1 cellular context compared by ENCODE assay signal in the genomic region with DNA sequence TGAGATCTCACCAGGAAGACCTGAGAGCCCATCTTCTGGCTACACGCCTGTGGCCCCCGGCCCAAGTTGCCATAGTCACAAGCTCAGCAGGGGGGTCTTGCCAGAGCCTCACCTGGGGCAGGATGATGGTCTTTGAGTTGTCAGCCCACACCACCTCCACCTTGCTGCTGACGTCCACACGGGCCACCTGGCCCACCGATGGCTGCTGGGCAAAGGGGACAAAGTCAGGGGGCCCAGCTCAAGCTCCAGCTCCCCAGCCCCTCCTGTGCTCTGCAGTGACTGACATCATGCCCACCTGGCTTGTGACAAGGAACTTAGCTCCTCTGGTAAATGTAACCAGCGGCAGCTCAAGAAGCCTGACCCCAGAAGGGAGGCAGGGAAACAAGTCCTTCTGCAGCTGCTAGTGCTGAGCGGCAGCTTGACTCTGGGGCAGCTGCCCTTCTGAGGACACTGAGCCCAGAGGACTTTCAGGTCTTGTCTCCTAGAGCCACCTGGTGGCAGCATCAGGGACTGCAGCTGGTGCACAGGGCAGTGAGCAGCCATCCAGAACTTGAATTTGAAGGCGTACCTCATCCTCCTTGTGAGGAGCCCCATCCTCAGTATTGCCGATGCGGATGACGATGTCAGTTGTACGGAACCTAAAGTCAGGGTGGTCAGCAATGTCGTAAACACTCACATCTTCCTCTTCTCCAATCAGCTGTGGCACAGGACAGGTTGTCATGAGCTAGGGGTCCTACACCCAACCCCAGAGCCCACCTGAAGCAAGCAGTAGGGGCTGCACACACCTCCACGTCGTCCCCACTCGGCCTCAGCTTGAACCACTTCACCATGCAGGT.
A peak's percentile ranks its signal among the peaks of the same experiment; 100 is the strongest.
TF ChIP-seq lines count a peak whose summit lies in the region.

No MANE protein-coding gene starts in this region.

TF ChIP-seq in HepG2, 621 proteins besides CTCF, POLR2A, EP300 and RAD21 (continued from another document and continues in another):
- TF ChIP-seq, protein P1, sequence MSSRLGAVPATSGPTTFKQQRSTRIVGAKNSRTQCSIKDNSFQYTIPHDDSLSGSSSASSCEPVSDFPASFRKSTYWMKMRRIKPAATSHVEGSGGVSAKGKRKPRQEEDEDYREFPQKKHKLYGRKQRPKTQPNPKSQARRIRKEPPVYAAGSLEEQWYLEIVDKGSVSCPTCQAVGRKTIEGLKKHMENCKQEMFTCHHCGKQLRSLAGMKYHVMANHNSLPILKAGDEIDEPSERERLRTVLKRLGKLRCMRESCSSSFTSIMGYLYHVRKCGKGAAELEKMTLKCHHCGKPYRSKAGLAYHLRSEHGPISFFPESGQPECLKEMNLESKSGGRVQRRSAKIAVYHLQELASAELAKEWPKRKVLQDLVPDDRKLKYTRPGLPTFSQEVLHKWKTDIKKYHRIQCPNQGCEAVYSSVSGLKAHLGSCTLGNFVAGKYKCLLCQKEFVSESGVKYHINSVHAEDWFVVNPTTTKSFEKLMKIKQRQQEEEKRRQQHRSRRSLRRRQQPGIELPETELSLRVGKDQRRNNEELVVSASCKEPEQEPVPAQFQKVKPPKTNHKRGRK (CRISPR knock-in tag; IDR thresholded peaks at IDR 0.05): no peak
- TF ChIP-seq, protein P2, sequence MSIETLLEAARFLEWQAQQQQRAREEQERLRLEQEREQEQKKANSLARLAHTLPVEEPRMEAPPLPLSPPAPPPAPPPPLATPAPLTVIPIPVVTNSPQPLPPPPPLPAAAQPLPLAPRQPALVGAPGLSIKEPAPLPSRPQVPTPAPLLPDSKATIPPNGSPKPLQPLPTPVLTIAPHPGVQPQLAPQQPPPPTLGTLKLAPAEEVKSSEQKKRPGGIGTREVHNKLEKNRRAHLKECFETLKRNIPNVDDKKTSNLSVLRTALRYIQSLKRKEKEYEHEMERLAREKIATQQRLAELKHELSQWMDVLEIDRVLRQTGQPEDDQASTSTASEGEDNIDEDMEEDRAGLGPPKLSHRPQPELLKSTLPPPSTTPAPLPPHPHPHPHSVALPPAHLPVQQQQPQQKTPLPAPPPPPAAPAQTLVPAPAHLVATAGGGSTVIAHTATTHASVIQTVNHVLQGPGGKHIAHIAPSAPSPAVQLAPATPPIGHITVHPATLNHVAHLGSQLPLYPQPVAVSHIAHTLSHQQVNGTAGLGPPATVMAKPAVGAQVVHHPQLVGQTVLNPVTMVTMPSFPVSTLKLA (IDR thresholded peaks at IDR 0.05): no peak
- no peak for TF ChIP-seq SMAD9 (CRISPR knock-in tag; IDR thresholded peaks at IDR 0.05)
- no peak for TF ChIP-seq GATA4 (IDR thresholded peaks at IDR 0.05; ENCODE audit: borderline replicate concordance, low read depth)
- TF ChIP-seq, protein P3, sequence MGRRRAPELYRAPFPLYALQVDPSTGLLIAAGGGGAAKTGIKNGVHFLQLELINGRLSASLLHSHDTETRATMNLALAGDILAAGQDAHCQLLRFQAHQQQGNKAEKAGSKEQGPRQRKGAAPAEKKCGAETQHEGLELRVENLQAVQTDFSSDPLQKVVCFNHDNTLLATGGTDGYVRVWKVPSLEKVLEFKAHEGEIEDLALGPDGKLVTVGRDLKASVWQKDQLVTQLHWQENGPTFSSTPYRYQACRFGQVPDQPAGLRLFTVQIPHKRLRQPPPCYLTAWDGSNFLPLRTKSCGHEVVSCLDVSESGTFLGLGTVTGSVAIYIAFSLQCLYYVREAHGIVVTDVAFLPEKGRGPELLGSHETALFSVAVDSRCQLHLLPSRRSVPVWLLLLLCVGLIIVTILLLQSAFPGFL (CRISPR knock-in tag; IDR thresholded peaks at IDR 0.05): peak; percentile 69; the same call in 1 of the 2 replicates
- TF ChIP-seq ZBTB7B (CRISPR knock-in tag; IDR thresholded peaks at IDR 0.05): peak; percentile 45; the same call in 1 of the 2 replicates
- peak; percentile 99 for TF ChIP-seq STAG1 (CRISPR knock-in tag; IDR thresholded peaks at IDR 0.05)
- TF ChIP-seq ZMYM3 (CRISPR knock-in tag; IDR thresholded peaks at IDR 0.05): no peak
- TF ChIP-seq, protein P4, sequence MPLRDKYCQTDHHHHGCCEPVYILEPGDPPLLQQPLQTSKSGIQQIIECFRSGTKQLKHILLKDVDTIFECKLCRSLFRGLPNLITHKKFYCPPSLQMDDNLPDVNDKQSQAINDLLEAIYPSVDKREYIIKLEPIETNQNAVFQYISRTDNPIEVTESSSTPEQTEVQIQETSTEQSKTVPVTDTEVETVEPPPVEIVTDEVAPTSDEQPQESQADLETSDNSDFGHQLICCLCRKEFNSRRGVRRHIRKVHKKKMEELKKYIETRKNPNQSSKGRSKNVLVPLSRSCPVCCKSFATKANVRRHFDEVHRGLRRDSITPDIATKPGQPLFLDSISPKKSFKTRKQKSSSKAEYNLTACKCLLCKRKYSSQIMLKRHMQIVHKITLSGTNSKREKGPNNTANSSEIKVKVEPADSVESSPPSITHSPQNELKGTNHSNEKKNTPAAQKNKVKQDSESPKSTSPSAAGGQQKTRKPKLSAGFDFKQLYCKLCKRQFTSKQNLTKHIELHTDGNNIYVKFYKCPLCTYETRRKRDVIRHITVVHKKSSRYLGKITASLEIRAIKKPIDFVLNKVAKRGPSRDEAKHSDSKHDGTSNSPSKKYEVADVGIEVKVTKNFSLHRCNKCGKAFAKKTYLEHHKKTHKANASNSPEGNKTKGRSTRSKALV (CRISPR knock-in tag; IDR thresholded peaks at IDR 0.05): peak; percentile 61; the same call in 1 of the 2 replicates
- TF ChIP-seq, protein P5, sequence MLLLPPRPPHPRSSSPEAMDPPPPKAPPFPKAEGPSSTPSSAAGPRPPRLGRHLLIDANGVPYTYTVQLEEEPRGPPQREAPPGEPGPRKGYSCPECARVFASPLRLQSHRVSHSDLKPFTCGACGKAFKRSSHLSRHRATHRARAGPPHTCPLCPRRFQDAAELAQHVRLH (CRISPR knock-in tag; IDR thresholded peaks at IDR 0.05; ENCODE audit: borderline replicate concordance, low read depth): peak; percentile 84; the same call in 1 of the 2 replicates
- TF ChIP-seq EHMT2 (IDR thresholded peaks at IDR 0.05; ENCODE audit: borderline replicate concordance, low read depth, low read length): no peak
- peak; percentile 31; the same call in 1 of the 2 replicates for TF ChIP-seq ZKSCAN8 (CRISPR knock-in tag; IDR thresholded peaks at IDR 0.05; ENCODE audit: borderline replicate concordance)
- no peak for TF ChIP-seq ZNF570 (CRISPR knock-in tag; IDR thresholded peaks at IDR 0.05; ENCODE audit: borderline replicate concordance)
- TF ChIP-seq ZNF333 (CRISPR knock-in tag; IDR thresholded peaks at IDR 0.05; ENCODE audit: borderline replicate concordance): peak; percentile 33; the same call in 1 of the 2 replicates
- no peak for TF ChIP-seq AGO1 (IDR thresholded peaks at IDR 0.05; ENCODE audit: low read depth, low read length, poor library complexity, severe bottlenecking)
- TF ChIP-seq, protein P6, sequence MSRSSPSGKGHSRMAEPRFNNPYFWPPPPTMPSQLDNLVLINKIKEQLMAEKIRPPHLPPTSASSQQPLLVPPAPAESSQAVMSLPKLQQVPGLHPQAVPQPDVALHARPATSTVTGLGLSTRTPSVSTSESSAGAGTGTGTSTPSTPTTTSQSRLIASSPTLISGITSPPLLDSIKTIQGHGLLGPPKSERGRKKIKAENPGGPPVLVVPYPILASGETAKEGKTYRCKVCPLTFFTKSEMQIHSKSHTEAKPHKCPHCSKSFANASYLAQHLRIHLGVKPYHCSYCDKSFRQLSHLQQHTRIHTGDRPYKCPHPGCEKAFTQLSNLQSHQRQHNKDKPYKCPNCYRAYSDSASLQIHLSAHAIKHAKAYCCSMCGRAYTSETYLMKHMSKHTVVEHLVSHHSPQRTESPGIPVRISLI (CRISPR knock-in tag; IDR thresholded peaks at IDR 0.05; ENCODE audit: borderline replicate concordance): no peak
- peak; percentile 74; the same call in 1 of the 2 replicates for TF ChIP-seq FLYWCH1 (CRISPR knock-in tag; IDR thresholded peaks at IDR 0.05)
- no peak; the same call in 1 of the 2 replicates for TF ChIP-seq ZNF773 (CRISPR knock-in tag; IDR thresholded peaks at IDR 0.05; ENCODE audit: borderline replicate concordance)
- 0 out of 2 replicates have a peak, but pooled peaks have one; percentile 37 for TF ChIP-seq THAP11 (CRISPR knock-in tag; IDR thresholded peaks at IDR 0.05)
- TF ChIP-seq, protein P7, sequence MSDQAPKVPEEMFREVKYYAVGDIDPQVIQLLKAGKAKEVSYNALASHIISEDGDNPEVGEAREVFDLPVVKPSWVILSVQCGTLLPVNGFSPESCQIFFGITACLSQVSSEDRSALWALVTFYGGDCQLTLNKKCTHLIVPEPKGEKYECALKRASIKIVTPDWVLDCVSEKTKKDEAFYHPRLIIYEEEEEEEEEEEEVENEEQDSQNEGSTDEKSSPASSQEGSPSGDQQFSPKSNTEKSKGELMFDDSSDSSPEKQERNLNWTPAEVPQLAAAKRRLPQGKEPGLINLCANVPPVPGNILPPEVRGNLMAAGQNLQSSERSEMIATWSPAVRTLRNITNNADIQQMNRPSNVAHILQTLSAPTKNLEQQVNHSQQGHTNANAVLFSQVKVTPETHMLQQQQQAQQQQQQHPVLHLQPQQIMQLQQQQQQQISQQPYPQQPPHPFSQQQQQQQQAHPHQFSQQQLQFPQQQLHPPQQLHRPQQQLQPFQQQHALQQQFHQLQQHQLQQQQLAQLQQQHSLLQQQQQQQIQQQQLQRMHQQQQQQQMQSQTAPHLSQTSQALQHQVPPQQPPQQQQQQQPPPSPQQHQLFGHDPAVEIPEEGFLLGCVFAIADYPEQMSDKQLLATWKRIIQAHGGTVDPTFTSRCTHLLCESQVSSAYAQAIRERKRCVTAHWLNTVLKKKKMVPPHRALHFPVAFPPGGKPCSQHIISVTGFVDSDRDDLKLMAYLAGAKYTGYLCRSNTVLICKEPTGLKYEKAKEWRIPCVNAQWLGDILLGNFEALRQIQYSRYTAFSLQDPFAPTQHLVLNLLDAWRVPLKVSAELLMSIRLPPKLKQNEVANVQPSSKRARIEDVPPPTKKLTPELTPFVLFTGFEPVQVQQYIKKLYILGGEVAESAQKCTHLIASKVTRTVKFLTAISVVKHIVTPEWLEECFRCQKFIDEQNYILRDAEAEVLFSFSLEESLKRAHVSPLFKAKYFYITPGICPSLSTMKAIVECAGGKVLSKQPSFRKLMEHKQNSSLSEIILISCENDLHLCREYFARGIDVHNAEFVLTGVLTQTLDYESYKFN (CRISPR knock-in tag; conservative IDR thresholded peaks at IDR 0.05): peak; percentile 24; the same call in 1 of the 2 replicates
- 0 out of 2 replicates have a peak, but pooled peaks have one; percentile 40 for TF ChIP-seq KDM4B (CRISPR knock-in tag; IDR thresholded peaks at IDR 0.05)
- no peak for TF ChIP-seq CC2D1A (CRISPR knock-in tag; IDR thresholded peaks at IDR 0.05)
- TF ChIP-seq ZNF530 (CRISPR knock-in tag; IDR thresholded peaks at IDR 0.05; ENCODE audit: low read depth): no peak
- TF ChIP-seq, protein P8, sequence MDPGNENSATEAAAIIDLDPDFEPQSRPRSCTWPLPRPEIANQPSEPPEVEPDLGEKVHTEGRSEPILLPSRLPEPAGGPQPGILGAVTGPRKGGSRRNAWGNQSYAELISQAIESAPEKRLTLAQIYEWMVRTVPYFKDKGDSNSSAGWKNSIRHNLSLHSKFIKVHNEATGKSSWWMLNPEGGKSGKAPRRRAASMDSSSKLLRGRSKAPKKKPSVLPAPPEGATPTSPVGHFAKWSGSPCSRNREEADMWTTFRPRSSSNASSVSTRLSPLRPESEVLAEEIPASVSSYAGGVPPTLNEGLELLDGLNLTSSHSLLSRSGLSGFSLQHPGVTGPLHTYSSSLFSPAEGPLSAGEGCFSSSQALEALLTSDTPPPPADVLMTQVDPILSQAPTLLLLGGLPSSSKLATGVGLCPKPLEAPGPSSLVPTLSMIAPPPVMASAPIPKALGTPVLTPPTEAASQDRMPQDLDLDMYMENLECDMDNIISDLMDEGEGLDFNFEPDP (CRISPR knock-in tag; conservative IDR thresholded peaks at IDR 0.05): 0 out of 2 replicates have a peak, but pooled peaks have one; percentile 91
- no peak for TF ChIP-seq SMAD1 (CRISPR knock-in tag; IDR thresholded peaks at IDR 0.05; ENCODE audit: borderline replicate concordance, low read depth)
- no peak; the same call in 1 of the 2 replicates for TF ChIP-seq ZNF251 (CRISPR knock-in tag; IDR thresholded peaks at IDR 0.05)
- peak; percentile 33; the same call in 1 of the 2 replicates for TF ChIP-seq FOXA3 (CRISPR knock-in tag; IDR thresholded peaks at IDR 0.05)
- peak; percentile 56; the same call in 1 of the 2 replicates for TF ChIP-seq CBFB (CRISPR knock-in tag; IDR thresholded peaks at IDR 0.05)
- TF ChIP-seq, protein P9, sequence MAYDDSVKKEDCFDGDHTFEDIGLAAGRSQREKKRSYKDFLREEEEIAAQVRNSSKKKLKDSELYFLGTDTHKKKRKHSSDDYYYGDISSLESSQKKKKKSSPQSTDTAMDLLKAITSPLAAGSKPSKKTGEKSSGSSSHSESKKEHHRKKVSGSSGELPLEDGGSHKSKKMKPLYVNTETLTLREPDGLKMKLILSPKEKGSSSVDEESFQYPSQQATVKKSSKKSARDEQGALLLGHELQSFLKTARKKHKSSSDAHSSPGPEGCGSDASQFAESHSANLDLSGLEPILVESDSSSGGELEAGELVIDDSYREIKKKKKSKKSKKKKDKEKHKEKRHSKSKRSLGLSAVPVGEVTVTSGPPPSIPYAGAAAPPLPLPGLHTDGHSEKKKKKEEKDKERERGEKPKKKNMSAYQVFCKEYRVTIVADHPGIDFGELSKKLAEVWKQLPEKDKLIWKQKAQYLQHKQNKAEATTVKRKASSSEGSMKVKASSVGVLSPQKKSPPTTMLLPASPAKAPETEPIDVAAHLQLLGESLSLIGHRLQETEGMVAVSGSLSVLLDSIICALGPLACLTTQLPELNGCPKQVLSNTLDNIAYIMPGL (CRISPR knock-in tag; IDR thresholded peaks at IDR 0.05; ENCODE audit: borderline replicate concordance in 1 of 2, low read depth in 1 of 2): peak; percentile 45 to 66; a peak in 2 of 4 replicates
- peak; percentile 85 for TF ChIP-seq RBM22 (optimal IDR thresholded peaks at IDR 0.05; ENCODE audit: low read length)
- TF ChIP-seq ZNF567 (CRISPR knock-in tag; IDR thresholded peaks at IDR 0.05; ENCODE audit: borderline replicate concordance): no peak
- TF ChIP-seq JUN (CRISPR knock-in tag; IDR thresholded peaks at IDR 0.05): no peak
- 0 out of 2 replicates have a peak, but pooled peaks have one; percentile 35 for TF ChIP-seq ZNF678 (CRISPR knock-in tag; IDR thresholded peaks at IDR 0.05)
- 0 out of 2 replicates have a peak, but pooled peaks have one; percentile 41 for TF ChIP-seq ZNF510 (CRISPR knock-in tag; IDR thresholded peaks at IDR 0.05; ENCODE audit: low read depth)
- 0 out of 2 replicates have a peak, but pooled peaks have one; percentile 72 for TF ChIP-seq GTF3A (CRISPR knock-in tag; conservative IDR thresholded peaks at IDR 0.05)
- 0 out of 2 replicates have a peak, but pooled peaks have one; percentile 77 for TF ChIP-seq ZNF34 (CRISPR knock-in tag; IDR thresholded peaks at IDR 0.05; ENCODE audit: borderline replicate concordance)
- 0 out of 2 replicates have a peak, but pooled peaks have one; percentile 25 for TF ChIP-seq ZNF766 (CRISPR knock-in tag; IDR thresholded peaks at IDR 0.05; ENCODE audit: borderline replicate concordance)
- TF ChIP-seq MYC (CRISPR knock-in tag; IDR thresholded peaks at IDR 0.05; ENCODE audit: borderline replicate concordance): peak; percentile 31; the same call in 1 of the 2 replicates
- peak; percentile 62; the same call in 1 of the 2 replicates for TF ChIP-seq RXRA (CRISPR knock-in tag; IDR thresholded peaks at IDR 0.05)
- TF ChIP-seq, protein P10, sequence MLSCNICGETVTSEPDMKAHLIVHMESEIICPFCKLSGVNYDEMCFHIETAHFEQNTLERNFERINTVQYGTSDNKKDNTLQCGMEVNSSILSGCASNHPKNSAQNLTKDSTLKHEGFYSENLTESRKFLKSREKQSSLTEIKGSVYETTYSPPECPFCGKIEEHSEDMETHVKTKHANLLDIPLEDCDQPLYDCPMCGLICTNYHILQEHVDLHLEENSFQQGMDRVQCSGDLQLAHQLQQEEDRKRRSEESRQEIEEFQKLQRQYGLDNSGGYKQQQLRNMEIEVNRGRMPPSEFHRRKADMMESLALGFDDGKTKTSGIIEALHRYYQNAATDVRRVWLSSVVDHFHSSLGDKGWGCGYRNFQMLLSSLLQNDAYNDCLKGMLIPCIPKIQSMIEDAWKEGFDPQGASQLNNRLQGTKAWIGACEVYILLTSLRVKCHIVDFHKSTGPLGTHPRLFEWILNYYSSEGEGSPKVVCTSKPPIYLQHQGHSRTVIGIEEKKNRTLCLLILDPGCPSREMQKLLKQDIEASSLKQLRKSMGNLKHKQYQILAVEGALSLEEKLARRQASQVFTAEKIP (CRISPR knock-in tag; IDR thresholded peaks at IDR 0.05; ENCODE audit: borderline replicate concordance): no peak
